ENCODE assay signal across 17 cellular contexts in the genomic region with DNA sequence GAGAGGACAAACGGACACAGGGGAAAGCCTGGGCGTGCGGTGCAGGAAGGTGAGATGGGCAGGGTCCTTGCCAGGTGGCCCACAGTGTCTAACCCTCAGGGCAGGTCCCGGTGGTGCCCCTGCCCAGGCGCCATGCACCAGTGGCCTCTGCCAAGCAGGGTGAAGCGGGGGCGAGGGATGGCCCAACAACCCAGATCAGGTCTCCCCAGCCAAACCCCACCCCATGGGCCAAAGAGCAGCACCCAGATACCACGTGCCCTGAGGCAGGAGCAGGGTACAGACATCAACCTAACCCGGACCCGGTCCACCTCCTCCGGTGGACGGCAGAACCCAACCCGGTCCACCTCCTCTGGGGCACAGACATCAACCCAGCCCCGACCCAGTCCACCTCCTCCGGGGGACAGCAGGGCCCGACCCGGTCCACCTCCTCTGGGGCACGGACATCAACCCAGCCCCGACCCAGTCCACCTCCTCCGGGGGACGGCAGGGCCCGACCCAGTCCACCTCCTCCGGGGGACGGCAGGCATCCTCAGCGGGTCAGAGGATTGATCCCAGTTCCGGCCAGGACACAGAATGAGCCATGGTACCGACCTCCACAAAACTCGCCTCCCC. TPM values are rescaled to one million over a fixed set of nuclear protein-coding genes. Genes with fewer than 3 reads are reported as not detected.
DNase-seq lines count a peak whose midpoint lies in the region; ATAC-seq and TF ChIP-seq lines count a peak whose summit lies in the region.
"Had no signal": no experiment of that assay in that cellular context is flagged by ENCODE, and none has a peak within 500 bp of the region (broad histone marks: within the 10 kb centered on the region; RNA-seq: fewer than 3 reads in every experiment).

No MANE protein-coding gene starts in this region.

- no peak overlapping the region for H4K5ac ChIP-seq in H9 (ENCODE audit: insufficient read length, low read depth, low read length)

- no peak overlapping the region for H3K4me2 ChIP-seq in H9 (ENCODE audit: insufficient read depth, insufficient read length, low read length)

- H2BK5ac ChIP-seq in H9 (ENCODE audit: insufficient read length, low read length) = no peak overlapping the region

- H3K27me3 ChIP-seq in H9 (ENCODE audit: insufficient read depth, low read length) = no peaks in the 10 kb centered on the region
- H3K27me3 ChIP-seq: suprapubic skin had no signal

- DNase-seq in H9 = no peak
- DNase-seq in SK-N-MC (ENCODE audit: low read depth, low spot score) = no peak
- peak; percentile 98 for DNase-seq in left lobe of liver (ENCODE audit: low spot score)
- DNase-seq in sciatic nerve (ENCODE audit: low spot score) = no peak
- no peak for DNase-seq in T-helper 2 cell treated with Interferon-gamma antibody and Interleukin-4, amounts not matched to agents 5 μg/mL and 100 μg/mL, for 36 hours (ENCODE audit: low spot score)
- DNase-seq in activated gamma-delta T cell (lab: John Stamatoyannopoulos, UW) = no peak
- no peak for DNase-seq in endothelial cell (ENCODE audit: low spot score)
- DNase-seq: activated CD4-positive, alpha-beta memory T cell treated with anti-CD3 and anti-CD28 coated beads for 36 hours; activated T-cell treated with anti-CD3 and anti-CD28 coated beads, Interleukin-2, amount 50 U/mL, for 72 hours; AML-193; effector memory CD4-positive, alpha-beta T cell; GF-D8; NCI-H1930; NCI-H510A; OCI-M1 had no signal

- no peak overlapping the region for H3K56ac ChIP-seq in H9 (ENCODE audit: insufficient read length, low read depth, low read length)

- H3K9ac ChIP-seq in H9 (ENCODE audit: extremely low read depth, insufficient read length, low read length) = no peak overlapping the region
- H3K9ac ChIP-seq in SK-N-MC (ENCODE audit: insufficient read length) = no peak overlapping the region

- peak overlapping the region; percentile 5 for H3K18ac ChIP-seq in H9 (ENCODE audit: insufficient read length, low read depth, low read length)

- H2BK12ac ChIP-seq in H9 (ENCODE audit: insufficient read length, low read depth, low read length) = no peak overlapping the region

- H3K9me3 Mint-ChIP-seq in H9 = no peaks in the 10 kb centered on the region
- H3K9me3 Mint-ChIP-seq in T-helper 2 cell treated with Interferon-gamma antibody and Interleukin-4, amounts not matched to agents 5 μg/mL and 100 μg/mL, for 36 hours = no peaks in the 10 kb centered on the region
- H3K9me3 Mint-ChIP-seq in endothelial cell (ENCODE audit: unreplicated experiment) = no peaks in the 10 kb centered on the region
- H3K9me3 Mint-ChIP-seq: activated CD4-positive, alpha-beta memory T cell treated with anti-CD3 and anti-CD28 coated beads for 36 hours; activated T-cell treated with anti-CD3 and anti-CD28 coated beads, Interleukin-2, amount 50 U/mL, for 72 hours; neural crest cell had no signal

- ATAC-seq in left lobe of liver (peak; percentile 59), sciatic nerve (peak; percentile 37)

- no peaks in the 10 kb centered on the region for H3K23me2 ChIP-seq in H9 (ENCODE audit: insufficient read length, low read depth, low read length, poor library complexity, severe bottlenecking)

- peaks cover 1% of the 10 kb centered on the region; the same call in 1 of the 2 replicates for H3K79me2 ChIP-seq in H9 (ENCODE audit: insufficient read depth, low read length)

- no peak overlapping the region for H3K23ac ChIP-seq in H9 (ENCODE audit: insufficient read length, low read depth, low read length)

- H3K36me3 ChIP-seq in SK-N-MC (ENCODE audit: insufficient read depth, low read length) = no peaks in the 10 kb centered on the region

- H2BK120ac ChIP-seq in H9 (ENCODE audit: low read depth, low read length, poor library complexity, severe bottlenecking) = no peak overlapping the region

- H3K4me3 Mint-ChIP-seq in H9 (no peak overlapping the region), endothelial cell (ENCODE audit: unreplicated experiment) (no peak overlapping the region)
- H3K4me3 Mint-ChIP-seq in T-helper 2 cell treated with Interferon-gamma antibody and Interleukin-4, amounts not matched to agents 5 μg/mL and 100 μg/mL, for 36 hours = no peak overlapping the region
- H3K4me3 Mint-ChIP-seq: activated CD4-positive, alpha-beta memory T cell treated with anti-CD3 and anti-CD28 coated beads for 36 hours; activated T-cell treated with anti-CD3 and anti-CD28 coated beads, Interleukin-2, amount 50 U/mL, for 72 hours had no signal

- peaks cover 45 to 82% of the 10 kb centered on the region in 2 experiments for H3K4me1 Mint-ChIP-seq in H9
- peaks cover 11% of the 10 kb centered on the region for H3K4me1 Mint-ChIP-seq in T-helper 2 cell treated with Interferon-gamma antibody and Interleukin-4, amounts not matched to agents 5 μg/mL and 100 μg/mL, for 36 hours (ENCODE audit: low read depth)
- H3K4me1 Mint-ChIP-seq in endothelial cell (ENCODE audit: unreplicated experiment) = peaks cover 8% of the 10 kb centered on the region

- no peak overlapping the region for H4K91ac ChIP-seq in H9 (ENCODE audit: insufficient read length, low read depth, low read length)

- 0 out of 2 replicates have a peak overlapping the region, but pooled peaks have one; percentile 26 for H3K14ac ChIP-seq in H9 (ENCODE audit: insufficient read depth, low read length)

- intact Hi-C loops in sciatic nerve (cut with DNase I) = no loop called here

- no peak overlapping the region for H3K4me3 ChIP-seq in SK-N-MC
- H3K4me3 ChIP-seq: suprapubic skin had no signal

- H4K20me1 ChIP-seq in H9 (ENCODE audit: control insufficient read depth, insufficient read depth, insufficient read length) = no peaks in the 10 kb centered on the region

- H3K36me3 Mint-ChIP-seq in H9 (ENCODE audit: insufficient read depth in 1 of 3, low read depth in 3 of 3) (peaks cover 6 to 11% (median 11%) of the 10 kb centered on the region in 3 experiments; a peak in 6 of 7 replicates), endothelial cell (ENCODE audit: low read depth, unreplicated experiment) (peaks cover 12% of the 10 kb centered on the region)
- peaks cover 16% of the 10 kb centered on the region for H3K36me3 Mint-ChIP-seq in T-helper 2 cell treated with Interferon-gamma antibody and Interleukin-4, amounts not matched to agents 5 μg/mL and 100 μg/mL, for 36 hours (ENCODE audit: low read depth)
- H3K36me3 Mint-ChIP-seq: activated CD4-positive, alpha-beta memory T cell treated with anti-CD3 and anti-CD28 coated beads for 36 hours had no signal

- no peak overlapping the region for H2BK15ac ChIP-seq in H9 (ENCODE audit: low read depth, low read length)

- no peak overlapping the region for H3K4ac ChIP-seq in H9 (ENCODE audit: low read depth, low read length)

- H3K4me1 ChIP-seq in H9 (ENCODE audit: insufficient read depth, low read length) = no peaks in the 10 kb centered on the region; the same call in 1 of the 2 replicates

- H2BK20ac ChIP-seq in H9 (ENCODE audit: low read depth, low read length, poor library complexity, severe bottlenecking) = no peak overlapping the region

- no peaks in the 10 kb centered on the region for H3K79me1 ChIP-seq in H9 (ENCODE audit: insufficient read depth, low read depth, low read length, poor library complexity, severe bottlenecking)

- no peak overlapping the region for H2AFZ ChIP-seq in H9 (ENCODE audit: low read length)

- no peak overlapping the region for H2AK5ac ChIP-seq in H9 (ENCODE audit: insufficient read length, low read length)

- TF ChIP-seq CTCF in H9 (conservative IDR thresholded peaks at IDR 0.05) = no peak
- TF ChIP-seq CTCF in endothelial cell (IDR thresholded peaks at IDR 0.05; ENCODE audit: unreplicated experiment) = no peak

- peak overlapping the region in 2 of 3 experiments; percentile 66 to 81; a peak in 2 of 7 replicates for H3K27ac Mint-ChIP-seq in H9
- H3K27ac Mint-ChIP-seq in T-helper 2 cell treated with Interferon-gamma antibody and Interleukin-4, amounts not matched to agents 5 μg/mL and 100 μg/mL, for 36 hours = no peak overlapping the region
- no peak overlapping the region for H3K27ac Mint-ChIP-seq in endothelial cell (ENCODE audit: unreplicated experiment)
- H3K27ac Mint-ChIP-seq: activated CD4-positive, alpha-beta memory T cell treated with anti-CD3 and anti-CD28 coated beads for 36 hours; activated T-cell treated with anti-CD3 and anti-CD28 coated beads, Interleukin-2, amount 50 U/mL, for 72 hours had no signal

- WGBS in H9 (ENCODE audit: extremely low coverage, insufficient read length, low lambda C conversion rate) = no CpG with 5 or more reads among the region's 28 CpGs

- no peak overlapping the region for H3T11ph ChIP-seq in H9 (ENCODE audit: low read length)

- H3K27ac ChIP-seq in H9 (ENCODE audit: insufficient read length, low read depth, low read length) (no peak overlapping the region), SK-N-MC (peak overlapping the region; percentile 30)
- H3K27ac ChIP-seq: suprapubic skin had no signal

- no peaks in the 10 kb centered on the region; the same call in 1 of the 2 replicates for H3K27me3 Mint-ChIP-seq in H9 (ENCODE audit: low read depth)
- no peaks in the 10 kb centered on the region for H3K27me3 Mint-ChIP-seq in T-helper 2 cell treated with Interferon-gamma antibody and Interleukin-4, amounts not matched to agents 5 μg/mL and 100 μg/mL, for 36 hours (ENCODE audit: low read depth)
- peaks cover 8% of the 10 kb centered on the region for H3K27me3 Mint-ChIP-seq in endothelial cell (ENCODE audit: unreplicated experiment)
- H3K27me3 Mint-ChIP-seq: activated CD4-positive, alpha-beta memory T cell treated with anti-CD3 and anti-CD28 coated beads for 36 hours had no signal

- no peak overlapping the region for H4K8ac ChIP-seq in H9 (replicated peaks; ENCODE audit: insufficient read length, low read depth, low read length)

- H3K9me3 ChIP-seq in H9 (ENCODE audit: control insufficient read depth, low read depth, low read length) (no peaks in the 10 kb centered on the region), SK-N-MC (ENCODE audit: low read depth, low read length) (no peaks in the 10 kb centered on the region)
- H3K9me3 ChIP-seq: suprapubic skin had no signal

RNA-seq across cellular contexts. Expression of a gene that starts 12.8 kb away (rescaled TPM):
- 30.8 and 30.9 TPM in 2 replicates for total RNA-seq in H9 (2021)
- total RNA-seq in left lobe of liver = 56.5 TPM
- total RNA-seq in sciatic nerve = 31.7 TPM
- 24.5 TPM for total RNA-seq in endothelial cell (ENCODE audit: unreplicated experiment)

Comparison
In these comparisons a context has a peak if more than half of its experiments do, and no peak if none do; other contexts are left out.
1. H3K27ac Mint-ChIP-seq: peak in H9 (2 of 3); none in T-helper 2 cell treated with Interferon-gamma antibody and Interleukin-4, amounts not matched to agents 5 μg/mL and 100 μg/mL, for 36 hours (single experiment) and endothelial cell (single experiment).